1 cellular context compared by ENCODE assay signal in genomic region chr18:49491857-49492693, GRCh38.
TF ChIP-seq lines count a peak whose summit lies in the region.

Gene RPL17 (minus strand): TSS chr18:49492465.

TF ChIP-seq in HepG2, 621 proteins besides CTCF, POLR2A, EP300 and RAD21 (continued from another document):
- no peak for TF ChIP-seq ZKSCAN5 (CRISPR knock-in tag; IDR thresholded peaks at IDR 0.05)
- TF ChIP-seq ZNF562 (CRISPR knock-in tag; IDR thresholded peaks at IDR 0.05; ENCODE audit: borderline replicate concordance): no peak
- no peak for TF ChIP-seq ZNF430 (CRISPR knock-in tag; IDR thresholded peaks at IDR 0.05)
- TF ChIP-seq POLR2G (IDR thresholded peaks at IDR 0.05; ENCODE audit: low read depth, low read length): peak; percentile 99
- peak; percentile 99 for TF ChIP-seq ZFX (CRISPR knock-in tag; IDR thresholded peaks at IDR 0.05; ENCODE audit: low read depth)
- no peak; the same call in 1 of the 2 replicates for TF ChIP-seq ZNF460 (CRISPR knock-in tag; IDR thresholded peaks at IDR 0.05; ENCODE audit: borderline replicate concordance)
- no peak for TF ChIP-seq ZNF138 (CRISPR knock-in tag; IDR thresholded peaks at IDR 0.05; ENCODE audit: low read depth)
- TF ChIP-seq ZMAT3 (CRISPR knock-in tag; conservative IDR thresholded peaks at IDR 0.05): peak; percentile 83; the same call in 1 of the 2 replicates
- TF ChIP-seq ZZZ3 (CRISPR knock-in tag; IDR thresholded peaks at IDR 0.05; ENCODE audit: borderline replicate concordance): peak; percentile 98; the same call in 1 of the 2 replicates
- TF ChIP-seq SP1 (IDR thresholded peaks at IDR 0.05): peak; percentile 91
- TF ChIP-seq SP1 (CRISPR knock-in tag; IDR thresholded peaks at IDR 0.05): peak; percentile 36; the same call in 1 of the 2 replicates
- TF ChIP-seq HNF4A (CRISPR knock-in tag; IDR thresholded peaks at IDR 0.05): no peak
- no peak for TF ChIP-seq BRF2 (CRISPR knock-in tag; IDR thresholded peaks at IDR 0.05)
- peak; percentile 91 for TF ChIP-seq TGIF2 (CRISPR knock-in tag; IDR thresholded peaks at IDR 0.05)
- no peak for TF ChIP-seq RFX1 (IDR thresholded peaks at IDR 0.05)
- TF ChIP-seq MLLT10 (CRISPR knock-in tag; IDR thresholded peaks at IDR 0.05): no peak
- no peak for TF ChIP-seq KDM6A (CRISPR knock-in tag; IDR thresholded peaks at IDR 0.05; ENCODE audit: low read depth)
- no peak for TF ChIP-seq ZEB1 (IDR thresholded peaks at IDR 0.05; ENCODE audit: insufficient replicate concordance, low read depth)
- TF ChIP-seq ZNF816 (CRISPR knock-in tag; IDR thresholded peaks at IDR 0.05; ENCODE audit: borderline replicate concordance): peak; percentile 89; the same call in 1 of the 2 replicates
- no peak for TF ChIP-seq SP140L (CRISPR knock-in tag; IDR thresholded peaks at IDR 0.05; ENCODE audit: borderline replicate concordance)
- TF ChIP-seq ZNF143 (CRISPR knock-in tag; IDR thresholded peaks at IDR 0.05): peak; percentile 91
- no peak for TF ChIP-seq ZNF264 (CRISPR knock-in tag; IDR thresholded peaks at IDR 0.05)
- TF ChIP-seq ZFYVE20 (CRISPR knock-in tag; IDR thresholded peaks at IDR 0.05; ENCODE audit: borderline replicate concordance, low read depth): no peak
- TF ChIP-seq PLSCR1 (CRISPR knock-in tag; IDR thresholded peaks at IDR 0.05; ENCODE audit: borderline replicate concordance): no peak
- no peak for TF ChIP-seq NFRKB (IDR thresholded peaks at IDR 0.05)
- TF ChIP-seq, protein P1, sequence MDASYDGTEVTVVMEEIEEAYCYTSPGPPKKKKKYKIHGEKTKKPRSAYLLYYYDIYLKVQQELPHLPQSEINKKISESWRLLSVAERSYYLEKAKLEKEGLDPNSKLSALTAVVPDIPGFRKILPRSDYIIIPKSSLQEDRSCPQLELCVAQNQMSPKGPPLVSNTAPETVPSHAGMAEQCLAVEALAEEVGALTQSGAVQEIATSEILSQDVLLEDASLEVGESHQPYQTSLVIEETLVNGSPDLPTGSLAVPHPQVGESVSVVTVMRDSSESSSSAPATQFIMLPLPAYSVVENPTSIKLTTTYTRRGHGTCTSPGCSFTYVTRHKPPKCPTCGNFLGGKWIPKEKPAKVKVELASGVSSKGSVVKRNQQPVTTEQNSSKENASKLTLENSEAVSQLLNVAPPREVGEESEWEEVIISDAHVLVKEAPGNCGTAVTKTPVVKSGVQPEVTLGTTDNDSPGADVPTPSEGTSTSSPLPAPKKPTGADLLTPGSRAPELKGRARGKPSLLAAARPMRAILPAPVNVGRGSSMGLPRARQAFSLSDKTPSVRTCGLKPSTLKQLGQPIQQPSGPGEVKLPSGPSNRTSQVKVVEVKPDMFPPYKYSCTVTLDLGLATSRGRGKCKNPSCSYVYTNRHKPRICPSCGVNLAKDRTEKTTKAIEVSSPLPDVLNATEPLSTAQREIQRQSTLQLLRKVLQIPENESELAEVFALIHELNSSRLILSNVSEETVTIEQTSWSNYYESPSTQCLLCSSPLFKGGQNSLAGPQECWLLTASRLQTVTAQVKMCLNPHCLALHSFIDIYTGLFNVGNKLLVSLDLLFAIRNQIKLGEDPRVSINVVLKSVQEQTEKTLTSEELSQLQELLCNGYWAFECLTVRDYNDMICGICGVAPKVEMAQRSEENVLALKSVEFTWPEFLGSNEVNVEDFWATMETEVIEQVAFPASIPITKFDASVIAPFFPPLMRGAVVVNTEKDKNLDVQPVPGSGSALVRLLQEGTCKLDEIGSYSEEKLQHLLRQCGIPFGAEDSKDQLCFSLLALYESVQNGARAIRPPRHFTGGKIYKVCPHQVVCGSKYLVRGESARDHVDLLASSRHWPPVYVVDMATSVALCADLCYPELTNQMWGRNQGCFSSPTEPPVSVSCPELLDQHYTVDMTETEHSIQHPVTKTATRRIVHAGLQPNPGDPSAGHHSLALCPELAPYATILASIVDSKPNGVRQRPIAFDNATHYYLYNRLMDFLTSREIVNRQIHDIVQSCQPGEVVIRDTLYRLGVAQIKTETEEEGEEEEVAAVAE (CRISPR knock-in tag; IDR thresholded peaks at IDR 0.05; ENCODE audit: borderline replicate concordance): peak; percentile 60; the same call in 1 of the 2 replicates
- peak; percentile 18; the same call in 1 of the 2 replicates for TF ChIP-seq NR2F6 (IDR thresholded peaks at IDR 0.05)
- peak; percentile 16; the same call in 1 of the 2 replicates for TF ChIP-seq NR2F6 (CRISPR knock-in tag; IDR thresholded peaks at IDR 0.05)
- TF ChIP-seq, protein P2, sequence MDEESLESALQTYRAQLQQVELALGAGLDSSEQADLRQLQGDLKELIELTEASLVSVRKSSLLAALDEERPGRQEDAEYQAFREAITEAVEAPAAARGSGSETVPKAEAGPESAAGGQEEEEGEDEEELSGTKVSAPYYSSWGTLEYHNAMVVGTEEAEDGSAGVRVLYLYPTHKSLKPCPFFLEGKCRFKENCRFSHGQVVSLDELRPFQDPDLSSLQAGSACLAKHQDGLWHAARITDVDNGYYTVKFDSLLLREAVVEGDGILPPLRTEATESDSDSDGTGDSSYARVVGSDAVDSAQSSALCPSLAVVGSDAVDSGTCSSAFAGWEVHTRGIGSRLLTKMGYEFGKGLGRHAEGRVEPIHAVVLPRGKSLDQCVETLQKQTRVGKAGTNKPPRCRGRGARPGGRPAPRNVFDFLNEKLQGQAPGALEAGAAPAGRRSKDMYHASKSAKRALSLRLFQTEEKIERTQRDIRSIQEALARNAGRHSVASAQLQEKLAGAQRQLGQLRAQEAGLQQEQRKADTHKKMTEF (CRISPR knock-in tag; IDR thresholded peaks at IDR 0.05): peak; percentile 90
